Comparison of ENCODE assay signal across 19 cellular contexts in genomic region chr14:52888839-52889838, GRCh38.
"Had no signal": no experiment of that assay in that cellular context is flagged by ENCODE, and none has a peak within 500 bp of the region (broad histone marks: within the 10 kb centered on the region; RNA-seq: fewer than 3 reads in every experiment).

No MANE protein-coding gene starts in this region.

- H3K9me3 Mint-ChIP-seq: activated CD4-positive, alpha-beta memory T cell treated with anti-CD3 and anti-CD28 coated beads, Interleukin-2, amount 10 ng/mL, durations not matched to agents 7 days and 5 days; activated naive CD8-positive, alpha-beta T cell treated with anti-CD3 and anti-CD28 coated beads, Interleukin-2, amount 10 ng/mL, durations not matched to agents 7 days and 5 days; activated T-cell treated with anti-CD3 and anti-CD28 coated beads, Interleukin-2, amount 50 U/mL, for 72 hours; immature natural killer cell; naive thymus-derived CD8-positive, alpha-beta T cell; stimulated activated naive CD8-positive, alpha-beta T cell treated with anti-CD3 and anti-CD28 coated beads, Interleukin-15, amount 100 ng/mL, for 72 hours had no signal

- H3K4me3 Mint-ChIP-seq: activated CD4-positive, alpha-beta memory T cell treated with anti-CD3 and anti-CD28 coated beads, Interleukin-2, amount 10 ng/mL, durations not matched to agents 7 days and 5 days; activated naive CD8-positive, alpha-beta T cell treated with anti-CD3 and anti-CD28 coated beads, Interleukin-2, amount 10 ng/mL, durations not matched to agents 7 days and 5 days; activated T-cell treated with anti-CD3 and anti-CD28 coated beads, Interleukin-2, amount 50 U/mL, for 72 hours; immature natural killer cell; naive thymus-derived CD8-positive, alpha-beta T cell; stimulated activated naive CD8-positive, alpha-beta T cell treated with anti-CD3 and anti-CD28 coated beads, Interleukin-15, amount 100 ng/mL, for 72 hours had no signal

- H3K27ac ChIP-seq: epithelial cell of prostate had no signal

- DNase-seq: activated CD4-positive, alpha-beta memory T cell treated with anti-CD3 and anti-CD28 coated beads, Interleukin-2, amount 10 ng/mL, durations not matched to agents 7 days and 5 days; activated gamma-delta T cell treated with Interleukin-2 at 50 U/mL for 16 hours; activated naive CD8-positive, alpha-beta T cell treated with anti-CD3 and anti-CD28 coated beads, Interleukin-2, amount 10 ng/mL, durations not matched to agents 7 days and 5 days; activated T-cell treated with anti-CD3 and anti-CD28 coated beads, Interleukin-2, amount 50 U/mL, for 72 hours; aorta; central memory CD4-positive, alpha-beta T cell; cortex of kidney; effector memory CD4-positive, alpha-beta T cell; immature natural killer cell; left cardiac atrium; mammary epithelial cell; mucosa of descending colon; naive thymus-derived CD8-positive, alpha-beta T cell; occipital lobe; stimulated activated CD4-positive, alpha-beta T cell treated with anti-CD3 and anti-CD28 coated beads, Interleukin-15, amount 100 ng/mL, for 24 hours; stimulated activated CD4-positive, alpha-beta T cell treated with anti-CD3 and anti-CD28 coated beads, Interleukin-4, amount 100 ng/mL, for 24 hours; stimulated activated naive CD8-positive, alpha-beta T cell treated with anti-CD3 and anti-CD28 coated beads, Interleukin-15, amount 100 ng/mL, for 72 hours had no signal

- H3K9me3 ChIP-seq: mucosa of descending colon, thoracic aorta had no signal

- H3K36me3 Mint-ChIP-seq: activated naive CD8-positive, alpha-beta T cell treated with anti-CD3 and anti-CD28 coated beads, Interleukin-2, amount 10 ng/mL, durations not matched to agents 7 days and 5 days; naive thymus-derived CD8-positive, alpha-beta T cell had no signal

- H3K4me1 Mint-ChIP-seq: activated CD4-positive, alpha-beta memory T cell treated with anti-CD3 and anti-CD28 coated beads, Interleukin-2, amount 10 ng/mL, durations not matched to agents 7 days and 5 days; activated naive CD8-positive, alpha-beta T cell treated with anti-CD3 and anti-CD28 coated beads, Interleukin-2, amount 10 ng/mL, durations not matched to agents 7 days and 5 days; immature natural killer cell; stimulated activated naive CD8-positive, alpha-beta T cell treated with anti-CD3 and anti-CD28 coated beads, Interleukin-15, amount 100 ng/mL, for 72 hours had no signal

- ATAC-seq: activated T-cell treated with anti-CD3 and anti-CD28 coated beads, Interleukin-2, amount 50 U/mL, for 72 hours; mucosa of descending colon; naive thymus-derived CD8-positive, alpha-beta T cell; stimulated activated naive CD8-positive, alpha-beta T cell treated with anti-CD3 and anti-CD28 coated beads, Interleukin-15, amount 100 ng/mL, for 72 hours had no signal

- H3K4me3 ChIP-seq: mucosa of descending colon, thoracic aorta had no signal

- H3K27ac Mint-ChIP-seq: activated CD4-positive, alpha-beta memory T cell treated with anti-CD3 and anti-CD28 coated beads, Interleukin-2, amount 10 ng/mL, durations not matched to agents 7 days and 5 days; activated naive CD8-positive, alpha-beta T cell treated with anti-CD3 and anti-CD28 coated beads, Interleukin-2, amount 10 ng/mL, durations not matched to agents 7 days and 5 days; activated T-cell treated with anti-CD3 and anti-CD28 coated beads, Interleukin-2, amount 50 U/mL, for 72 hours; immature natural killer cell; stimulated activated naive CD8-positive, alpha-beta T cell treated with anti-CD3 and anti-CD28 coated beads, Interleukin-15, amount 100 ng/mL, for 72 hours had no signal

- H3K27me3 Mint-ChIP-seq: activated CD4-positive, alpha-beta memory T cell treated with anti-CD3 and anti-CD28 coated beads, Interleukin-2, amount 10 ng/mL, durations not matched to agents 7 days and 5 days; stimulated activated naive CD8-positive, alpha-beta T cell treated with anti-CD3 and anti-CD28 coated beads, Interleukin-15, amount 100 ng/mL, for 72 hours had no signal
